Comparison of ENCODE assay signal across 1 cellular context in genomic region chr2:86172610-86173009, GRCh38.
TF ChIP-seq lines count a peak whose summit lies in the region.

No MANE protein-coding gene starts in this region.

TF ChIP-seq in WTC11, 78 proteins besides CTCF, POLR2A, EP300 and RAD21 (continued from another document):
- TF ChIP-seq ZNF532 (CRISPR knock-in tag; IDR thresholded peaks at IDR 0.05; ENCODE audit: borderline replicate concordance) (no peak), ZNF219 (CRISPR knock-in tag; IDR thresholded peaks at IDR 0.05; ENCODE audit: borderline replicate concordance) (no peak), FOXK1 (CRISPR knock-in tag; IDR thresholded peaks at IDR 0.05) (no peak)
